14 cellular contexts compared by ENCODE assay signal in the genomic region with DNA sequence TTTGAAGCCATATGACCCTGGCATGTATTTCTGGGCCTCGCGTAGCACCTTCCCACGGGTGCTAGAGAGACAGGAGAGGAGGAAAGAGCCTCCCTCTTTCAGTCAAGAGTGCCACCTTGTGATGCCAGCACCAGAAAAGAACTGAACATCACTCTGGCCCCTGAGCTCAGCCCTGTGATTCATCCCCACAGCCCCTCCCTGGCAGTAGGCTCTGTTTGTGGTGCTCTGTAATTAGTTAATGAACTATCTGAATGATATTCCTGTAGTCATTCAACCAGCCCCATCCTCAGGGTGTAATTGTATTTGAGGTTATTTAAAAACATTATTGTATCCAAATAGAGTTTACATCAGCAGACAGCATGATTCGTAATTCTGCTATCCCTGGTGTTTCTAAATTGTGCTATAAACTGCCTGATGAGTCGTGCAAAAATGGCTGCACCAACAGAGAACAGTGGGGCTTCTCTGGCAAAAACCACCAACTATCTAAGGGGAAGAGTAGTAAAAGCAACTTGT. TPM values are rescaled to one million over a fixed set of nuclear protein-coding genes. Genes with fewer than 3 reads are reported as not detected.
DNase-seq lines count a peak whose midpoint lies in the region; ATAC-seq and TF ChIP-seq lines count a peak whose summit lies in the region.
"Had no signal": no experiment of that assay in that cellular context is flagged by ENCODE, and none has a peak within 500 bp of the region (broad histone marks: within the 10 kb centered on the region; RNA-seq: fewer than 3 reads in every experiment).

No MANE protein-coding gene starts in this region.

- no peaks in the 10 kb centered on the region for H4K20me1 ChIP-seq in GM23338 (replicated peaks; ENCODE audit: insufficient read depth)

- TF ChIP-seq POLR2A in body of pancreas (IDR thresholded peaks at IDR 0.05), result no peak

- H3K27ac ChIP-seq in AG04450 (ENCODE audit: low read depth, low read length), result peak overlapping the region; percentile 61
- no peak overlapping the region for H3K27ac ChIP-seq in GM23338 (ENCODE audit: low read depth)
- no peak overlapping the region for H3K27ac ChIP-seq in body of pancreas
- H3K27ac ChIP-seq: heart right ventricle had no signal

- no peaks in the 10 kb centered on the region; the same call in 1 of the 2 replicates for H3F3A ChIP-seq in GM23338 (replicated peaks; ENCODE audit: low read depth)

- no peaks in the 10 kb centered on the region for H3K27me3 Mint-ChIP-seq in GM23338 (ENCODE audit: insufficient read depth, low read depth, poor library complexity)
- H3K27me3 Mint-ChIP-seq: IgD-negative memory B cell had no signal

- POLR2A ChIA-PET in AG04450 (lab: Yijun Ruan, JAX), result no interaction called here

- H3K4me1 Mint-ChIP-seq in GM23338, result peaks cover 13% of the 10 kb centered on the region

- no peak for DNase-seq in AG04450 (ENCODE audit: low read depth, low spot score)
- no peak for DNase-seq in GM23338 (ENCODE audit: low spot score)
- DNase-seq in adipocyte (ENCODE audit: low read depth), result peak; percentile 27
- DNase-seq in kidney epithelial cell (ENCODE audit: low read depth), result peak; percentile 34
- DNase-seq in body of pancreas, result no peak
- DNase-seq: amniotic stem cell; effector CD8-positive, alpha-beta T cell; heart right ventricle; NCI-H2171; T1000 had no signal

- no peaks in the 10 kb centered on the region for H3K79me2 ChIP-seq in GM23338 (replicated peaks; ENCODE audit: insufficient read depth)

- H3K36me3 ChIP-seq in GM23338 (ENCODE audit: insufficient read depth) (no peaks in the 10 kb centered on the region), adipocyte (ENCODE audit: control insufficient read depth, insufficient read depth, low read length, severe bottlenecking) (no peaks in the 10 kb centered on the region), kidney epithelial cell (ENCODE audit: control insufficient read depth, insufficient read depth, low read length) (no peaks in the 10 kb centered on the region), body of pancreas (replicated peaks in 1 of 2; ENCODE audit: insufficient read depth in 1 of 2, low read depth in 2 of 2) (no peaks in the 10 kb centered on the region)
- H3K36me3 ChIP-seq: heart right ventricle had no signal

- H3K9me3 ChIP-seq in AG04450 (ENCODE audit: control insufficient read depth, insufficient read depth, low read length), result no peaks in the 10 kb centered on the region
- no peaks in the 10 kb centered on the region for H3K9me3 ChIP-seq in adipocyte (ENCODE audit: control insufficient read depth, low read length)
- H3K9me3 ChIP-seq in body of pancreas, result no peaks in the 10 kb centered on the region
- H3K9me3 ChIP-seq: heart right ventricle had no signal

- H3K9me2 ChIP-seq in GM23338 (ENCODE audit: insufficient read depth), result no peaks in the 10 kb centered on the region

- intact Hi-C loops in body of pancreas (cut with DNase I), result no loop called here

- no peak overlapping the region for H3K4me3 Mint-ChIP-seq in GM23338
- H3K4me3 Mint-ChIP-seq: IgD-negative memory B cell had no signal

- H3K4me3 ChIP-seq in AG04450 (ENCODE audit: low read depth, low read length) (no peak overlapping the region), GM23338 (no peak overlapping the region), adipocyte (ENCODE audit: low read length) (no peak overlapping the region), kidney epithelial cell (ENCODE audit: low read depth, low read length) (no peak overlapping the region), body of pancreas (no peak overlapping the region)
- H3K4me3 ChIP-seq: heart right ventricle had no signal

- 0 out of 3 replicates have a peak, but pooled peaks cover 3% of the 10 kb centered on the region for H3K9me3 Mint-ChIP-seq in GM23338
- H3K9me3 Mint-ChIP-seq: IgD-negative memory B cell had no signal

- ATAC-seq in GM23338 (no peak), HG02885 (IDR thresholded peaks at IDR 0.05; ENCODE audit: poor library complexity, unreplicated experiment) (no peak), GM21717 (IDR thresholded peaks at IDR 0.05; ENCODE audit: unreplicated experiment) (no peak), HG02938 (IDR thresholded peaks at IDR 0.05; ENCODE audit: unreplicated experiment) (no peak), body of pancreas (no peak)

- CTCF ChIA-PET in AG04450 (lab: Charles Lee), result interaction anchor here (0.7 to 1.5 kb wide), 2 partner anchors 11 to 19 kb away, joined by 3 to 4 read pairs; no protein-coding TSS in a partner anchor

- WGBS in body of pancreas, 2 donors, result 81 to 82% methylated on average over 5 of the region's 5 CpGs

- no peak overlapping the region for H3K27ac Mint-ChIP-seq in GM23338
- H3K27ac Mint-ChIP-seq: IgD-negative memory B cell had no signal

- no peaks in the 10 kb centered on the region for H3K36me3 Mint-ChIP-seq in GM23338 (ENCODE audit: low read depth)
- H3K36me3 Mint-ChIP-seq: IgD-negative memory B cell had no signal

- H3K27me3 ChIP-seq in AG04450 (ENCODE audit: control insufficient read depth, insufficient read depth, low read length), result no peaks in the 10 kb centered on the region
- no peaks in the 10 kb centered on the region for H3K27me3 ChIP-seq in GM23338 (ENCODE audit: insufficient read depth)
- H3K27me3 ChIP-seq in adipocyte (replicated peaks; ENCODE audit: control insufficient read depth, insufficient read depth, low read length), result no peaks in the 10 kb centered on the region
- H3K27me3 ChIP-seq in kidney epithelial cell (ENCODE audit: control insufficient read depth, insufficient read depth, low read length), result no peaks in the 10 kb centered on the region
- no peaks in the 10 kb centered on the region for H3K27me3 ChIP-seq in body of pancreas
- H3K27me3 ChIP-seq: heart right ventricle had no signal

- H3K4me1 ChIP-seq in GM23338 (ENCODE audit: insufficient read depth) (no peaks in the 10 kb centered on the region; the same call in 1 of the 2 replicates), adipocyte (ENCODE audit: control insufficient read depth, insufficient read depth, low read length) (peaks cover 32% of the 10 kb centered on the region), body of pancreas (no peaks in the 10 kb centered on the region)

- no peak overlapping the region for H3K9ac ChIP-seq in adipocyte (ENCODE audit: low read length)

- H3K4me2 ChIP-seq in GM23338, result no peak overlapping the region

- TF ChIP-seq CTCF in AG04450 (IDR thresholded peaks at IDR 0.05; ENCODE audit: low read depth, low read length), result no peak
- no peak for TF ChIP-seq CTCF in GM23338 (conservative IDR thresholded peaks at IDR 0.05; ENCODE audit: low read depth in 2 of 2)
- no peak for TF ChIP-seq CTCF in kidney epithelial cell (IDR thresholded peaks at IDR 0.05; ENCODE audit: insufficient read depth, low read length, poor library complexity, severe bottlenecking)
- TF ChIP-seq CTCF in body of pancreas (IDR thresholded peaks at IDR 0.05), result no peak

- H2AFZ ChIP-seq in GM23338, result peak overlapping the region; percentile 86

TF ChIP-seq in GM23338, 12 proteins besides CTCF, POLR2A, EP300 and RAD21:
- no peak for TF ChIP-seq REST (IDR thresholded peaks at IDR 0.05; ENCODE audit: unreplicated experiment)
- no peak for TF ChIP-seq POLR2AphosphoS5 (IDR thresholded peaks at IDR 0.05; ENCODE audit: low read depth)
- TF ChIP-seq NANOG (IDR thresholded peaks at IDR 0.05; ENCODE audit: borderline replicate concordance), result no peak
TF ChIP-seq in GM23338: peak in this region for 0.

RNA-seq across cellular contexts. Expression of gene TIAL1, which starts 23.5 kb away (rescaled TPM):
- 86.0 and 113 TPM in 2 replicates for polyA plus RNA-seq in AG04450 (2011; rRNA removed)
- polyA minus RNA-seq in AG04450 (2011; rRNA and poly(A)+ RNA removed), result 58.3 and 83.4 TPM in 2 replicates
- total RNA-seq in GM23338 (2014; rRNA removed; shearing (Covaris generic)), result 103 and 131 TPM in 2 replicates
- 87.5 and 92.6 TPM in 2 replicates for polyA plus RNA-seq in GM23338 (2016; fragmentation: Nextera tagmentation; extraction: Ambion mirVana)
- 43.0 and 49.0 TPM in 2 replicates for total RNA-seq in kidney epithelial cell
- total RNA-seq in body of pancreas, result 10 to 100 TPM; 34.9 to 36.1 TPM

RNA-seq across cellular contexts. Expression of gene BAG3, which starts 30.9 kb away (rescaled TPM):
- polyA plus RNA-seq in AG04450 (2011; rRNA removed), result 12.7 and 20.1 TPM in 2 replicates
- polyA minus RNA-seq in AG04450 (2011; rRNA and poly(A)+ RNA removed), result 12.1 and 15.8 TPM in 2 replicates
- 8.2 TPM in 2 replicates for total RNA-seq in GM23338 (2014; rRNA removed; shearing (Covaris generic))
- 8.4 and 8.6 TPM in 2 replicates for polyA plus RNA-seq in GM23338 (2016; fragmentation: Nextera tagmentation; extraction: Ambion mirVana)
- total RNA-seq in kidney epithelial cell, result 30.3 and 43.5 TPM in 2 replicates
- total RNA-seq in body of pancreas, result 10 to 100 TPM; 11.9 to 17.5 TPM

Comparison
In these comparisons a context has a peak if more than half of its experiments do, and no peak if none do; other contexts are left out.
1. DNase-seq: peak in adipocyte (single experiment) and kidney epithelial cell (single experiment); none in AG04450 (single experiment), GM23338 (single experiment) and body of pancreas (0 of 4).